1 cellular context compared by ENCODE assay signal in genomic region chr10:17029581-17030271, GRCh38.
TF ChIP-seq lines count a peak whose summit lies in the region.

No MANE protein-coding gene starts in this region.

TF ChIP-seq in K562, 482 proteins besides CTCF, POLR2A, EP300 and RAD21 (continued from another document and continues in another):
- TF ChIP-seq MXD1 (CRISPR knock-in tag; IDR thresholded peaks at IDR 0.05; ENCODE audit: borderline replicate concordance, poor library complexity, severe bottlenecking) (no peak), EWSR1 (IDR thresholded peaks at IDR 0.05; ENCODE audit: borderline replicate concordance, low read depth, partially characterized antibody) (no peak), KLF10 (CRISPR knock-in tag; IDR thresholded peaks at IDR 0.05) (no peak), SP2 (IDR thresholded peaks at IDR 0.05; ENCODE audit: extremely low read depth, low read depth, low read length, poor library complexity, severe bottlenecking) (no peak), ZNF408 (CRISPR knock-in tag; IDR thresholded peaks at IDR 0.05; ENCODE audit: low read depth) (no peak), PHB (CRISPR knock-in tag; IDR thresholded peaks at IDR 0.05) (no peak), MTF1 (CRISPR knock-in tag; IDR thresholded peaks at IDR 0.05; ENCODE audit: borderline replicate concordance) (no peak), KLF6 (CRISPR knock-in tag; IDR thresholded peaks at IDR 0.05; ENCODE audit: borderline replicate concordance) (no peak), NR2C1 (IDR thresholded peaks at IDR 0.05) (no peak), NR2C1 (tag; IDR thresholded peaks at IDR 0.05) (no peak), DEAF1 (CRISPR knock-in tag; IDR thresholded peaks at IDR 0.05) (no peak), VEZF1 (CRISPR knock-in tag; IDR thresholded peaks at IDR 0.05) (no peak), RBM15 (IDR thresholded peaks at IDR 0.05; ENCODE audit: insufficient read depth, low read length) (no peak), POLR2B (IDR thresholded peaks at IDR 0.05; ENCODE audit: low read depth, partially characterized antibody) (no peak), ZNF445 (CRISPR knock-in tag; IDR thresholded peaks at IDR 0.05; ENCODE audit: low read depth) (no peak), SAFB2 (IDR thresholded peaks at IDR 0.05; ENCODE audit: borderline replicate concordance, low read depth, low read length, severe bottlenecking) (no peak), HINFP (tag; conservative IDR thresholded peaks at IDR 0.05; ENCODE audit: low read depth) (no peak), TRIM28 (IDR thresholded peaks at IDR 0.05) (no peak), IRF2 (CRISPR knock-in tag; IDR thresholded peaks at IDR 0.05) (no peak), ZKSCAN8 (CRISPR knock-in tag; IDR thresholded peaks at IDR 0.05) (no peak), ARID3B (CRISPR knock-in tag; IDR thresholded peaks at IDR 0.05; ENCODE audit: borderline replicate concordance) (no peak), JUND (IDR thresholded peaks at IDR 0.05; ENCODE audit: borderline replicate concordance, low read depth, low read length) (peak; percentile 100), JUND (tag; IDR thresholded peaks at IDR 0.05; ENCODE audit: borderline replicate concordance, low read depth, low read length) (peak; percentile 99), KAT2B (IDR thresholded peaks at IDR 0.05; ENCODE audit: low read depth, low read length) (no peak), FOXA1 (IDR thresholded peaks at IDR 0.05; ENCODE audit: borderline replicate concordance) (no peak), OTX1 (CRISPR knock-in tag; IDR thresholded peaks at IDR 0.05) (no peak), ZNF740 (CRISPR knock-in tag; IDR thresholded peaks at IDR 0.05) (no peak), ZNF740 (tag; IDR thresholded peaks at IDR 0.05) (no peak), GABPA (tag; conservative IDR thresholded peaks at IDR 0.05; ENCODE audit: low read depth) (peak; percentile 57), FOXO4 (CRISPR knock-in tag; IDR thresholded peaks at IDR 0.05) (no peak), NUFIP1 (IDR thresholded peaks at IDR 0.05; ENCODE audit: partially characterized antibody) (no peak), CLOCK (CRISPR knock-in tag; IDR thresholded peaks at IDR 0.05; ENCODE audit: borderline replicate concordance) (no peak), GTF2A2 (tag; IDR thresholded peaks at IDR 0.05) (no peak), ZZZ3 (IDR thresholded peaks at IDR 0.05) (no peak), NCOA6 (IDR thresholded peaks at IDR 0.05) (no peak), FOXM1 (IDR thresholded peaks at IDR 0.05; ENCODE audit: low read depth) (peak; percentile 59), FOXM1 (CRISPR knock-in tag; IDR thresholded peaks at IDR 0.05; ENCODE audit: low read depth) (no peak), HNRNPL (IDR thresholded peaks at IDR 0.05; ENCODE audit: low read depth, low read length) (no peak), ZNF263 (CRISPR knock-in tag; IDR thresholded peaks at IDR 0.05; ENCODE audit: borderline replicate concordance) (no peak), ZNF165 (CRISPR knock-in tag; IDR thresholded peaks at IDR 0.05; ENCODE audit: borderline replicate concordance) (no peak), MYC (IDR thresholded peaks at IDR 0.05; ENCODE audit: low read depth, low read length) (no peak), MYC (CRISPR knock-in tag; IDR thresholded peaks at IDR 0.05; ENCODE audit: borderline replicate concordance, low read depth) (no peak), DIDO1 (tag; IDR thresholded peaks at IDR 0.05; ENCODE audit: low read depth) (no peak), NBN (IDR thresholded peaks at IDR 0.05; ENCODE audit: low read depth) (no peak; the same call in 1 of the 2 replicates), ARID4B (CRISPR knock-in tag; IDR thresholded peaks at IDR 0.05) (no peak), NELFE (IDR thresholded peaks at IDR 0.05; ENCODE audit: insufficient read depth, insufficient read length) (no peak), MTA3 (IDR thresholded peaks at IDR 0.05; ENCODE audit: borderline replicate concordance) (peak; percentile 78), DLX4 (CRISPR knock-in tag; IDR thresholded peaks at IDR 0.05) (no peak)
